8 cellular contexts compared by ENCODE assay signal in genomic region chr1:151198254-151199127, GRCh38. TPM values are rescaled to one million over a fixed set of nuclear protein-coding genes. Genes with fewer than 3 reads are reported as not detected.
DNase-seq lines count a peak whose midpoint lies in the region; ATAC-seq and TF ChIP-seq lines count a peak whose summit lies in the region.

Gene PIP5K1A, plus strand, starts transcription at chr1:151198552. Its CDS starts 445 bp downstream, at chr1:151198997.

- POLR2A ChIA-PET in CD4-positive, alpha-beta memory T cell (lab: Charles Lee; ENCODE audit: partially characterized antibody), result interaction anchor here (0.6 to 4.5 kb wide), 12 partner anchors 9 to 834 kb away, joined by 3 to 25 read pairs (median 3); partner anchors contain the start of genes LYSMD1, MINDY1, PSMD4 and RPRD2

- peaks cover 5% of the 10 kb centered on the region for H3K36me3 ChIP-seq in CD4-positive, alpha-beta memory T cell (ENCODE audit: insufficient read depth, low read length)
- H3K36me3 ChIP-seq in lower lobe of right lung, result peaks cover 14% of the 10 kb centered on the region

- ATAC-seq in GM19463 (IDR thresholded peaks at IDR 0.05; ENCODE audit: unreplicated experiment) (peak; percentile 81), lower lobe of right lung (peak; percentile 90 to 96)

- H3K27ac ChIP-seq in CD4-positive, alpha-beta memory T cell (ENCODE audit: low read depth, low read length), result peak within 1 kb of the TSS; percentile 79
- H3K27ac ChIP-seq in lower lobe of right lung, result peak within 1 kb of the TSS; percentile 88

- peak within 1 kb of the TSS; percentile 93 to 100 (median 97) for H3K27ac Mint-ChIP-seq in CD4-positive, alpha-beta memory T cell

- H3K4me1 ChIP-seq in CD4-positive, alpha-beta memory T cell (ENCODE audit: insufficient read depth, low read length), result peaks cover 34% of the 10 kb centered on the region
- H3K4me1 ChIP-seq in lower lobe of right lung, result peaks cover 44% of the 10 kb centered on the region

- peaks cover 3 to 20% of the 10 kb centered on the region in 2 donors for H3K36me3 Mint-ChIP-seq in CD4-positive, alpha-beta memory T cell

- H3K4me1 Mint-ChIP-seq in CD4-positive, alpha-beta memory T cell, result peaks cover 29 to 53% (median 41%) of the 10 kb centered on the region in 4 donors

- peaks cover 0 to 3% (median 0%) of the 10 kb centered on the region in 8 donors for H3K9me3 Mint-ChIP-seq in CD4-positive, alpha-beta memory T cell

- H3K4me3 Mint-ChIP-seq in CD4-positive, alpha-beta memory T cell, result peak within 1 kb of the TSS; percentile 96 to 100 (median 98)

- H3K4me3 ChIP-seq in CD4-positive, alpha-beta memory T cell (ENCODE audit: low read length in 2 of 2), result peak within 1 kb of the TSS; percentile 89 to 99
- peak within 1 kb of the TSS; percentile 87 for H3K4me3 ChIP-seq in lower lobe of right lung

- intact Hi-C loops in CD4-positive, alpha-beta memory T cell (cut with micrococcal nuclease), result loop anchor here (1.0 to 10.0 kb wide), 5 partner anchors 8 to 196 kb away; partner anchors contain the start of genes PSMB4, RFX5, SCNM1 and VPS72
- intact Hi-C loops in lower lobe of right lung (cut with DNase I), result no loop called here

- peak; percentile 96 to 99 (median 98) for DNase-seq in CD4-positive, alpha-beta memory T cell
- DNase-seq in HS-27A (ENCODE audit: low read depth), result peak; percentile 93
- DNase-seq in NK-92 (lab: John Stamatoyannopoulos, UW; ENCODE audit: unreplicated experiment), result peak; percentile 95
- DNase-seq in activated CD8-positive, alpha-beta memory T cell treated with anti-CD3 and anti-CD28 coated beads for 1 hour (ENCODE audit: extremely low read depth in 1 of 2, low read depth in 1 of 2), result peak; percentile 99
- DNase-seq in effector CD4-positive, alpha-beta T cell, result peak; percentile 100
- peak; percentile 100 for DNase-seq in lower lobe of right lung
- peak; percentile 98 to 99 (median 98) for DNase-seq in stimulated activated CD4-positive, alpha-beta T cell treated with anti-CD3 and anti-CD28 coated beads, TNF-alpha, amount 100 ng/mL, for 24 hours (ENCODE audit: low read depth in 3 of 3)

- TF ChIP-seq CTCF in lower lobe of right lung (IDR thresholded peaks at IDR 0.05), result no peak

- H3K27me3 ChIP-seq in CD4-positive, alpha-beta memory T cell (ENCODE audit: insufficient read depth, low read length), result no peaks in the 10 kb centered on the region
- no peaks in the 10 kb centered on the region for H3K27me3 ChIP-seq in lower lobe of right lung (ENCODE audit: low read depth)

- no peaks in the 10 kb centered on the region for H3K9me3 ChIP-seq in CD4-positive, alpha-beta memory T cell (ENCODE audit: control insufficient read depth in 1 of 2, low read length in 2 of 2)
- H3K9me3 ChIP-seq in lower lobe of right lung, result no peaks in the 10 kb centered on the region

- peaks cover 0 to 2% of the 10 kb centered on the region in 2 donors for H3K27me3 Mint-ChIP-seq in CD4-positive, alpha-beta memory T cell

- CTCF ChIA-PET in CD4-positive, alpha-beta memory T cell (lab: Charles Lee; ENCODE audit: partially characterized antibody), result interaction anchor here (1.2 to 1.7 kb wide), 2 partner anchors 53 to 142 kb away, joined by 3 to 4 read pairs; no protein-coding TSS in a partner anchor

RNA-seq across cellular contexts. Expression of gene PIP5K1A, which starts in this region (rescaled TPM):
- total RNA-seq in CD4-positive, alpha-beta memory T cell, result 10 to 100 TPM; 50.8 to 53.1 TPM
- 10 to 100 TPM; 13.7 to 16.2 TPM for polyA plus RNA-seq in CD4-positive, alpha-beta memory T cell
- 47.9 TPM for total RNA-seq in lower lobe of right lung

Comparison
In these comparisons a context has a peak if more than half of its experiments do, and no peak if none do; other contexts are left out.
1. Peak in every context shown above with its lines: DNase-seq, ATAC-seq, H3K4me3 ChIP-seq and H3K27ac ChIP-seq.